In the genomic region with DNA sequence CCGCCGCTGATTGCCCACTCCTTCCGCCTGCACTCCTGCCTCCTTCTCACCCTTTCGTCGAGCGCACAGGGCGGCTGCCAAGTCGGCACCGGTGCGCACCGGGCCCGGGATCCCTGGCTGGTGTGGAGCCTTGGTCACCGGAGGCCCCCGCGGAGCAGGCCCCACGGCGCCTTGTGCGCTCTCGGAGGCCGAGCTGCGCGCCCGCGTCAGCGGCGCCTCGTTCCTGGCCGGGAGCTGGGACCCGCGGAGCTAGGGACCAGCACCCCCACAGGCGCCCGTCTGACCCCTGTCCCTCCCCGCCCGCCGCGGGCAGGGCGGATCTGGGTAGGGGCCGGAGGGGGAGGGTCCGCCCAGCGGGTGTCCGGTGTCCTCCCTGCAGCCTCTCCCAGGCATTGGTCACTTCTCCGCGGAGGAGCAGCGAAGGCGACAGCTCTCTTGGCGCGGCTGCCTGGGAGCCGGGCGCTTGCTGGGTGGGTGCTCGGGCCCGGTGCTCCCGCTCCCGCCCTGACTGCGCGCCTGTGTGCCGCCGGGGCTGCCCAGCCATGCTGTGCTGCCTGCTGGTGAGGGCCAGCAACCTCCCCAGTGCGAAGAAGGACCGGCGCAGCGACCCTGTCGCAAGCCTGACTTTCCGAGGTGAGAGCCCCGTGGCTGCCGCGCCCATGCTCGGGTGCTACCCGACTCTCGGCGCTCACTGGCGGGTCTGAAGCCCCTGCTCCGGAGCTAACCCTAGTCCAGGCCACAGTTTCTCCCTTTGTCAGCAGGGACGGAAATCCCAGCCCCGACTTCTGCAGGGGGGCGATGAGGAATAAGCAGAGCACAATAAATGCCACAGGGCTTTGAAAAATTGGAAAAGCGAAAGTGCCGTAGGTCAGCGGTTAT, we compare ENCODE assay signal across 8 cellular contexts. TPM values are rescaled to one million over a fixed set of nuclear protein-coding genes. Genes with fewer than 3 reads are reported as not detected.
DNase-seq lines count a peak whose midpoint lies in the region; ATAC-seq and TF ChIP-seq lines count a peak whose summit lies in the region.

No MANE protein-coding gene starts in this region.

- H3K4me2 ChIP-seq in PC-9, result peak overlapping the region; percentile 77
- H3K4me2 ChIP-seq in mesendoderm (ENCODE audit: low read length), result peak overlapping the region; percentile 91

- no peak overlapping the region for H3K27ac Mint-ChIP-seq in effector memory CD8-positive, alpha-beta T cell

- peak overlapping the region; percentile 58 for H3K4me3 ChIP-seq in PC-9
- H3K4me3 ChIP-seq in mesendoderm (ENCODE audit: low read length), result peak overlapping the region; percentile 12
- H3K4me3 ChIP-seq in upper lobe of right lung, result peak overlapping the region; percentile 68

- no peaks in the 10 kb centered on the region for H3F3A ChIP-seq in PC-9 (ENCODE audit: insufficient read depth, low read depth)

- H3K9me2 ChIP-seq in PC-9 (ENCODE audit: insufficient read depth), result no peaks in the 10 kb centered on the region

- peak overlapping the region; percentile 67 to 81 for H3K4me3 Mint-ChIP-seq in effector memory CD8-positive, alpha-beta T cell

- no peak for TF ChIP-seq CTCF in PC-9 (conservative IDR thresholded peaks at IDR 0.05)
- TF ChIP-seq CTCF in upper lobe of right lung (IDR thresholded peaks at IDR 0.05), result no peak

- no peaks in the 10 kb centered on the region; the same call in 1 of the 2 replicates for H3K9me3 ChIP-seq in PC-9 (ENCODE audit: insufficient read depth, low read depth)
- H3K9me3 ChIP-seq in upper lobe of right lung, result no peaks in the 10 kb centered on the region

- H3K18ac ChIP-seq in mesendoderm (ENCODE audit: low read length), result no peak overlapping the region

- H3K27me3 Mint-ChIP-seq in effector memory CD8-positive, alpha-beta T cell, result peaks cover 23 to 34% of the 10 kb centered on the region in 2 donors

- TSS peak; percentile 39 for BruUV-seq in PC-9 (replicated peaks; lab: Mats Ljungman, UMichigan)

- no peak overlapping the region for H3K27ac ChIP-seq in PC-9
- no peak overlapping the region for H3K27ac ChIP-seq in mesendoderm (ENCODE audit: low read depth, low read length)
- peak overlapping the region; percentile 58 for H3K27ac ChIP-seq in upper lobe of right lung

- no peaks in the 10 kb centered on the region for H3K79me2 ChIP-seq in PC-9 (ENCODE audit: low read depth)
- no peaks in the 10 kb centered on the region for H3K79me2 ChIP-seq in mesendoderm (ENCODE audit: control insufficient read depth, insufficient read depth, low read length)

- WGBS in mesendoderm (ENCODE audit: extremely low coverage, insufficient coverage, low lambda C conversion rate), result no CpG with 5 or more reads among the region's 78 CpGs

- H3K4me1 ChIP-seq in PC-9 (replicated peaks; ENCODE audit: insufficient read depth), result peaks cover 13% of the 10 kb centered on the region
- H3K4me1 ChIP-seq in mesendoderm (ENCODE audit: control insufficient read depth, low read depth, low read length), result peaks cover 7% of the 10 kb centered on the region
- H3K4me1 ChIP-seq in upper lobe of right lung, result peaks cover 7% of the 10 kb centered on the region

- no peak overlapping the region for H4K5ac ChIP-seq in mesendoderm (ENCODE audit: low read length)

- no peak overlapping the region for H2AK5ac ChIP-seq in mesendoderm (ENCODE audit: low read length)

- H4K8ac ChIP-seq in mesendoderm (ENCODE audit: low read depth, low read length), result no peak overlapping the region

- no peaks in the 10 kb centered on the region for H3K9me3 Mint-ChIP-seq in effector memory CD8-positive, alpha-beta T cell

- H4K20me1 ChIP-seq in PC-9 (ENCODE audit: insufficient read depth), result no peaks in the 10 kb centered on the region

- no peak overlapping the region for H2BK15ac ChIP-seq in mesendoderm (replicated peaks; ENCODE audit: low read depth)

- CTCF ChIA-PET in PC-9 (lab: Charles Lee), result no interaction called here

- H3K4ac ChIP-seq in mesendoderm (ENCODE audit: low read depth, low read length), result no peak overlapping the region

- peak; percentile 43 for ATAC-seq in effector memory CD8-positive, alpha-beta T cell (replicated peaks)
- peak; percentile 76 for ATAC-seq in upper lobe of right lung

- H3K4me1 Mint-ChIP-seq in effector memory CD8-positive, alpha-beta T cell (ENCODE audit: low read depth in 2 of 2), result peaks cover 8 to 9% of the 10 kb centered on the region in 2 donors

- no peak overlapping the region for H2BK5ac ChIP-seq in mesendoderm (ENCODE audit: low read length)

- POLR2A ChIA-PET in PC-9 (lab: Charles Lee; ENCODE audit: unreplicated experiment), result no interaction called here

- H3K9ac ChIP-seq in mesendoderm (ENCODE audit: low read length), result peak overlapping the region; percentile 65

- peak overlapping the region; percentile 85 for H2AFZ ChIP-seq in PC-9

- H3K36me3 ChIP-seq in PC-9 (ENCODE audit: low read depth), result no peaks in the 10 kb centered on the region
- H3K36me3 ChIP-seq in mesendoderm (ENCODE audit: control insufficient read depth, insufficient read depth, low read length), result no peaks in the 10 kb centered on the region
- H3K36me3 ChIP-seq in upper lobe of right lung, result no peaks in the 10 kb centered on the region

- H3K56ac ChIP-seq in mesendoderm (ENCODE audit: low read length), result peak overlapping the region; percentile 82

- peak; percentile 13 for DNase-seq in activated CD4-positive, alpha-beta T cell treated with anti-CD3 and anti-CD28 coated beads for 48 hours
- no peak for DNase-seq in activated CD4-positive, alpha-beta T cell treated with anti-CD3 and anti-CD28 coated beads, Interleukin-2, amount 50 U/mL, for 4 hours
- DNase-seq in PC-9 (peak; percentile 33 to 53), mesendoderm (peak; percentile 47), upper lobe of right lung (peak; percentile 71), ureter (ENCODE audit: low spot score) (no peak), NCI-H1048 (lab: John Stamatoyannopoulos, UW) (no peak)
- no peak for DNase-seq in effector memory CD8-positive, alpha-beta T cell

- intact Hi-C loops in PC-9 (cut with micrococcal nuclease; ENCODE audit: unreplicated experiment) (no loop called here), upper lobe of right lung (cut with DNase I) (no loop called here)

- H2BK120ac ChIP-seq in mesendoderm (ENCODE audit: low read depth, low read length), result no peak overlapping the region

- no peaks in the 10 kb centered on the region for H3K36me3 Mint-ChIP-seq in effector memory CD8-positive, alpha-beta T cell (ENCODE audit: insufficient read depth)

- no peak overlapping the region for H3K23ac ChIP-seq in mesendoderm (ENCODE audit: low read length)

- no peaks in the 10 kb centered on the region for H3K79me1 ChIP-seq in mesendoderm (ENCODE audit: low read length)

- H3K27me3 ChIP-seq in PC-9 (ENCODE audit: insufficient read depth, low read depth) (no peaks in the 10 kb centered on the region), mesendoderm (ENCODE audit: insufficient read depth, low read length, poor library complexity) (peaks cover 23% of the 10 kb centered on the region), upper lobe of right lung (peaks cover 45% of the 10 kb centered on the region)

RNA-seq across cellular contexts. Expression of a gene that starts 13.2 kb away (rescaled TPM):
- total RNA-seq in PC-9 (2021), result 10.6 and 12.2 TPM in 2 replicates
- polyA plus RNA-seq in mesendoderm (2013, experiment 1 of 2), result 4.0 TPM
- polyA plus RNA-seq in mesendoderm (2013, experiment 2 of 2), result 3.9 TPM
- 37.7 TPM for total RNA-seq in upper lobe of right lung
- 15.2 TPM for total RNA-seq in ureter

Comparison
In these comparisons a context has a peak if more than half of its experiments do, and no peak if none do; other contexts are left out.
1. DNase-seq: peak in activated CD4-positive, alpha-beta T cell treated with anti-CD3 and anti-CD28 coated beads for 48 hours (single experiment), PC-9 (2 of 2), mesendoderm (single experiment) and upper lobe of right lung (single experiment); none in activated CD4-positive, alpha-beta T cell treated with anti-CD3 and anti-CD28 coated beads, Interleukin-2, amount 50 U/mL, for 4 hours (0 of 2), effector memory CD8-positive, alpha-beta T cell (0 of 3), ureter (single experiment) and NCI-H1048 (single experiment).
2. H3K4me3 ChIP-seq: peak in every context shown above with its lines; median percentile 68 in upper lobe of right lung; 58 in PC-9; 12 in mesendoderm.